In the genomic region with DNA sequence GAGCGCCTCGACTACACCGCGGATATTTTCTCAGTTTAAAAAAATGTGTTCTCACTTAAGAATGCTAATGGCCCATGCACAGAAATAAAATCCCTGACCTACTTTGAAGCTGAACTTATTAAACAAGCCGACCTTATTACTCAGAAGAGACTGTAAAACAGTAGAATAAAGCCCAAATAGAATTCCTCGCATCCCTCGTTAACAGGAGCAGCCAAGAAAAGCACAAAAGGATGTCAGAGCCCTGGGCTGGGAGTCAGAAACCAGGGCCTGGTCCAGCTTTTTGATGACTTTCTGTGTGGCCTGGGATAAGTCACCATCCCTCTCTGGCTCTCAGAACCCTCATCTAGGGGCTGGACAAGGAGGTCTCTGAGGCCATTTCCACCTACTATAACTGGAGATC, we compare ENCODE assay signal across 22 cellular contexts.
DNase-seq lines count a peak whose midpoint lies in the region; TF ChIP-seq lines count a peak whose summit lies in the region.
"Had no signal": no experiment of that assay in that cellular context is flagged by ENCODE, and none has a peak within 500 bp of the region (broad histone marks: within the 10 kb centered on the region; RNA-seq: fewer than 3 reads in every experiment).

No MANE protein-coding gene starts in this region.

- H3K27ac ChIP-seq in sigmoid colon = peak overlapping the region in 3 of 4 donors; percentile 53 to 86 (median 71)
- H3K27ac ChIP-seq: A549; BLaER1 treated with 17β-estradiol and CSF1 and Interleukin-3, amounts not matched to agents 10 nM and 100 nM had no signal

- H3K36me3 ChIP-seq in sigmoid colon = no peaks in the 10 kb centered on the region
- H3K36me3 ChIP-seq: BE2C; BLaER1 treated with 17β-estradiol and CSF1 and Interleukin-3, amounts not matched to agents 10 nM and 100 nM; HAP-1 had no signal

- intact Hi-C loops in sigmoid colon (cut with DNase I) = no loop called here
- intact Hi-C loops in activated CD4-positive, alpha-beta T cell treated with anti-CD3 and anti-CD28 coated beads, Interleukin-2, amount 10 ng/mL, durations not matched to agents 24 days and 14 days (cut with micrococcal nuclease) = no loop called here

- H3K4me1 ChIP-seq in sigmoid colon = peaks cover 0 to 32% (median 24%) of the 10 kb centered on the region in 4 donors
- H3K4me1 ChIP-seq: A549, BE2C, HAP-1 had no signal

- H3K9me3 ChIP-seq in sigmoid colon = no peaks in the 10 kb centered on the region
- H3K9me3 ChIP-seq: A549, BE2C had no signal

- no peak for TF ChIP-seq EP300 in sigmoid colon (IDR thresholded peaks at IDR 0.05)

- no peaks in the 10 kb centered on the region for H3K27me3 Mint-ChIP-seq in progenitor cell of endocrine pancreas
- H3K27me3 Mint-ChIP-seq in activated CD4-positive, alpha-beta T cell treated with anti-CD3 and anti-CD28 coated beads, Interleukin-2, amount 10 ng/mL, durations not matched to agents 24 days and 14 days = no peaks in the 10 kb centered on the region
- H3K27me3 Mint-ChIP-seq: CD4-positive, alpha-beta T cell; CD8-positive, alpha-beta memory T cell had no signal

- no peak for TF ChIP-seq POLR2A in sigmoid colon (IDR thresholded peaks at IDR 0.05)

- no peak overlapping the region for H3K4me3 Mint-ChIP-seq in progenitor cell of endocrine pancreas (ENCODE audit: low read depth)
- no peak overlapping the region for H3K4me3 Mint-ChIP-seq in activated CD4-positive, alpha-beta T cell treated with anti-CD3 and anti-CD28 coated beads, Interleukin-2, amount 10 ng/mL, durations not matched to agents 24 days and 14 days
- H3K4me3 Mint-ChIP-seq: CD14-positive monocyte; CD4-positive, alpha-beta T cell; CD8-positive, alpha-beta memory T cell; HFFc6 had no signal

- H3K36me3 Mint-ChIP-seq in progenitor cell of endocrine pancreas (ENCODE audit: insufficient read depth) = peaks cover 7% of the 10 kb centered on the region
- no peaks in the 10 kb centered on the region for H3K36me3 Mint-ChIP-seq in activated CD4-positive, alpha-beta T cell treated with anti-CD3 and anti-CD28 coated beads, Interleukin-2, amount 10 ng/mL, durations not matched to agents 24 days and 14 days (ENCODE audit: low read depth)
- H3K36me3 Mint-ChIP-seq: CD14-positive monocyte; CD8-positive, alpha-beta memory T cell had no signal

- H3K9me3 Mint-ChIP-seq in progenitor cell of endocrine pancreas (ENCODE audit: low read depth) = peaks cover 7% of the 10 kb centered on the region
- peaks cover 9% of the 10 kb centered on the region for H3K9me3 Mint-ChIP-seq in activated CD4-positive, alpha-beta T cell treated with anti-CD3 and anti-CD28 coated beads, Interleukin-2, amount 10 ng/mL, durations not matched to agents 24 days and 14 days

- TF ChIP-seq CTCF in progenitor cell of endocrine pancreas (IDR thresholded peaks at IDR 0.05; ENCODE audit: unreplicated experiment) (no peak), sigmoid colon (IDR thresholded peaks at IDR 0.05) (no peak)

- H3K27me3 ChIP-seq in sigmoid colon = no peaks in the 10 kb centered on the region
- H3K27me3 ChIP-seq: BE2C; BLaER1 treated with 17β-estradiol and CSF1 and Interleukin-3, amounts not matched to agents 10 nM and 100 nM had no signal

- H3K27ac Mint-ChIP-seq in progenitor cell of endocrine pancreas = peak overlapping the region; percentile 11
- H3K27ac Mint-ChIP-seq in activated CD4-positive, alpha-beta T cell treated with anti-CD3 and anti-CD28 coated beads, Interleukin-2, amount 10 ng/mL, durations not matched to agents 24 days and 14 days = no peak overlapping the region
- H3K27ac Mint-ChIP-seq: CD14-positive monocyte; CD4-positive, alpha-beta T cell; CD8-positive, alpha-beta memory T cell; HFFc6 had no signal

- peaks cover 5% of the 10 kb centered on the region for H3K4me1 Mint-ChIP-seq in progenitor cell of endocrine pancreas (ENCODE audit: low read depth)
- H3K4me1 Mint-ChIP-seq in activated CD4-positive, alpha-beta T cell treated with anti-CD3 and anti-CD28 coated beads, Interleukin-2, amount 10 ng/mL, durations not matched to agents 24 days and 14 days = no peaks in the 10 kb centered on the region
- H3K4me1 Mint-ChIP-seq: CD14-positive monocyte; CD8-positive, alpha-beta memory T cell had no signal

- DNase-seq in cerebellum (ENCODE audit: low spot score) (peak; percentile 2), progenitor cell of endocrine pancreas (ENCODE audit: low spot score, unreplicated experiment) (no peak), sigmoid colon (no peak), dermis blood vessel endothelial cell (no peak), NK-92 (lab: John Stamatoyannopoulos, UW; ENCODE audit: unreplicated experiment) (no peak)
- DNase-seq in activated CD4-positive, alpha-beta T cell treated with anti-CD3 and anti-CD28 coated beads, Interleukin-2, amount 10 ng/mL, durations not matched to agents 24 days and 14 days = no peak
- DNase-seq: 8988T; ACHN; AML-193; BE2C; CD4-positive, alpha-beta T cell; CD8-positive, alpha-beta memory T cell; DMS 273 treated with DMSO at 0.1 percent for 48 hours; DMS79; EL; GF-D8; GOT3; HFFc6 had no signal

- peak overlapping the region in 1 of 4 donors; percentile 6 for H3K4me3 ChIP-seq in sigmoid colon
- H3K4me3 ChIP-seq: A549; BLaER1 treated with 17β-estradiol and CSF1 and Interleukin-3, amounts not matched to agents 10 nM and 100 nM; HAP-1 had no signal

- 68 to 77% methylated on average over 7 of the region's 7 CpGs for WGBS in sigmoid colon, 2 donors
